8 cellular contexts compared by ENCODE assay signal in the genomic region with DNA sequence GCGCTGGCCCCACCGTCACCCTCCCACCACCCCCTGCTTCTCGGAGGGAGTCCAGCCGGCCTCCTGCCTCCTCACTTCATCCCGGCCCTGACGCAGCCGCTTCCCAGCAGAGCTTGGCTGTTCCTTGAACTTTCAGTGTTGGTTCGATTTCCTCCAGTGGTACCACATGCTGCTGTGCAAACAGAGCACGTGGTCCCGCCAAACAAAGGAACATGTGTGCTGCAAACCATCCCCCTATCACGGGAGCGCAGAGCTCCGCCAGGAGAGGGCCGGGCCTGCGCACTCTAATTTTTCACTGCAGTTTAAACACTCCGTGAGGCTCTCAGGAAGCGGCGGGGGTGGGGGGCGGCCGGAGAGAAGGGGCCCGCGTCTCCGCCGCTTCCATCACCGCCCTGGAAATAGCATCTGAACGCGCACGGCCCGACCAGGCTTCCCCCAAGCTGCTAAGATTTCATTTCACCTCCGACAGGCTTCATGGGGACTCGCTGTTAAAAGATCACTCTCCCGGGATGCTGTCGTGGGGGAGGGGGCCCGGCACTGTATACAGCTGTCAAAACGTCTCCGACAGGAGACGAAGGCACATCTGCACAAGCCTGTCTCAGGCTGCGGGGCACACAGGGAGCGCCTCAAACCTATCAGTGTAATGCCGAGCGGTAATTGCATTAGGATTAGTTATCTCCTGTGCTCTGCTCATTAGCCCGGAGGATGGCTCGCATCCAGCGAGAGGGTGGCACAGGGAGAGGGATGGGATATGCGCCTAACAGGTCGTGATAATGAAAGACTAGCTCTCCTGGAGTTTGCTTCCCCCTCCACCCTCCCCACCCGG.
DNase-seq lines count a peak whose midpoint lies in the region; ATAC-seq and TF ChIP-seq lines count a peak whose summit lies in the region.

No MANE protein-coding gene starts in this region.

- DNase-seq in G401 (ENCODE audit: low spot score) (peak; percentile 27), NCI-H524 treated with DMSO at 0.1 percent for 48 hours (lab: John Stamatoyannopoulos, UW) (peak; percentile 25), endodermal cell (peak; percentile 92), right lobe of liver (peak; percentile 55 to 67 (median 57)), activated gamma-delta T cell treated with Interleukin-2 at 50 U/mL for 16 hours (no peak)

- peaks cover 32% of the 10 kb centered on the region for H3K4me1 Mint-ChIP-seq in endodermal cell

- ATAC-seq in right lobe of liver: peak; percentile 78 to 92 (median 80)
- no peak for ATAC-seq in GM19328 (IDR thresholded peaks at IDR 0.05; ENCODE audit: unreplicated experiment)
- ATAC-seq in GM21576 (IDR thresholded peaks at IDR 0.05; ENCODE audit: unreplicated experiment): no peak

- peaks cover 19% of the 10 kb centered on the region for H3K27me3 Mint-ChIP-seq in endodermal cell (ENCODE audit: insufficient read depth)

- in situ Hi-C loops in G401 (cut with HindIII; ENCODE audit: low sequenced_read_pairs): no loop called here

- H3K9me3 Mint-ChIP-seq in endodermal cell: no peaks in the 10 kb centered on the region

- no peaks in the 10 kb centered on the region for H3K36me3 Mint-ChIP-seq in endodermal cell (ENCODE audit: low read depth)

- H3K9ac ChIP-seq in endodermal cell (ENCODE audit: extremely low read depth, low read length, poor library complexity, severe bottlenecking) (peak overlapping the region; percentile 63), stomach smooth muscle (ENCODE audit: low read length in 2 of 2) (peak overlapping the region; percentile 90 to 95)

- intact Hi-C loops in right lobe of liver (cut with DNase I): no loop called here

- H3K4me3 Mint-ChIP-seq in endodermal cell: peak overlapping the region; percentile 57

- H3K36me3 ChIP-seq in endodermal cell (ENCODE audit: control insufficient read depth, insufficient read depth, low read length): no peaks in the 10 kb centered on the region
- no peaks in the 10 kb centered on the region for H3K36me3 ChIP-seq in right lobe of liver
- H3K36me3 ChIP-seq in stomach smooth muscle (ENCODE audit: control insufficient read depth in 2 of 2, insufficient read depth in 2 of 2, low read length in 2 of 2): no peaks in the 10 kb centered on the region

- WGBS in endodermal cell (ENCODE audit: insufficient coverage in 1 of 2, insufficient read length in 1 of 2), 2 experiments: 3 to 4% methylated on average over 7 to 46 of the region's 47 CpGs
- WGBS in right lobe of liver (ENCODE audit: insufficient coverage, low coverage, low lambda C conversion rate, missing lambda C conversion rate): 3% methylated on average over 30 of the region's 47 CpGs

- TF ChIP-seq CTCF in endodermal cell (conservative IDR thresholded peaks at IDR 0.05) (no peak), right lobe of liver (IDR thresholded peaks at IDR 0.05) (no peak)

- H3K27me3 ChIP-seq in endodermal cell (ENCODE audit: control insufficient read depth, insufficient read depth, low read length, poor library complexity, severe bottlenecking) (no peaks in the 10 kb centered on the region), right lobe of liver (peaks cover 0 to 12% of the 10 kb centered on the region in 2 donors), stomach smooth muscle (ENCODE audit: control insufficient read depth in 1 of 2, insufficient read depth in 2 of 2, low read length in 2 of 2) (no peaks in the 10 kb centered on the region)

- H3K27ac Mint-ChIP-seq in endodermal cell: peak overlapping the region; percentile 90

- H3K9me3 ChIP-seq in endodermal cell (ENCODE audit: control insufficient read depth, low read length) (peaks cover 6% of the 10 kb centered on the region), right lobe of liver (no peaks in the 10 kb centered on the region), stomach smooth muscle (ENCODE audit: control insufficient read depth in 2 of 2, low read length in 2 of 2) (no peaks in the 10 kb centered on the region)

- peak overlapping the region; percentile 71 for H3K27ac ChIP-seq in endodermal cell (ENCODE audit: low read depth, low read length)
- H3K27ac ChIP-seq in right lobe of liver: no peak overlapping the region
- H3K27ac ChIP-seq in stomach smooth muscle (ENCODE audit: low read length): peak overlapping the region; percentile 98

- TF ChIP-seq POLR2A in right lobe of liver (IDR thresholded peaks at IDR 0.05): peak; percentile 27

- peaks cover 6% of the 10 kb centered on the region for H3K4me1 ChIP-seq in endodermal cell (ENCODE audit: control insufficient read depth, insufficient read depth, low read length)
- H3K4me1 ChIP-seq in right lobe of liver: peaks cover 0 to 9% (median 0%) of the 10 kb centered on the region in 4 donors
- H3K4me1 ChIP-seq in stomach smooth muscle (ENCODE audit: control insufficient read depth, insufficient read depth, low read length): peaks cover 21% of the 10 kb centered on the region

- peak overlapping the region; percentile 46 for H3K4me3 ChIP-seq in endodermal cell (ENCODE audit: low read length)
- peak overlapping the region; percentile 7 to 26 (median 11) for H3K4me3 ChIP-seq in right lobe of liver
- peak overlapping the region; percentile 72 to 80 for H3K4me3 ChIP-seq in stomach smooth muscle (ENCODE audit: low read length in 2 of 2)

Comparison
In these comparisons a context has a peak if more than half of its experiments do, and no peak if none do; other contexts are left out.
1. H3K27ac ChIP-seq: peak in endodermal cell (single experiment) and stomach smooth muscle (single experiment); none in right lobe of liver (0 of 3).
2. H3K4me3 ChIP-seq: peak in every context shown above with its lines; median percentile 76 in stomach smooth muscle; 46 in endodermal cell; 11 in right lobe of liver.
3. ATAC-seq: peak in right lobe of liver (4 of 4); none in GM19328 (single experiment) and GM21576 (single experiment).